ENCODE assay signal across 1 cellular context in genomic region chr18:47370052-47370451, GRCh38.
A peak's percentile ranks its signal among the peaks of the same experiment; 100 is the strongest.
TF ChIP-seq lines count a peak whose summit lies in the region.

No MANE protein-coding gene starts in this region.

TF ChIP-seq in HEK293, 187 proteins besides CTCF, POLR2A, EP300 and RAD21 (continued from another document):
- no peak for TF ChIP-seq ZNF639 (tag by site-specific recombination; IDR thresholded peaks at IDR 0.05)
- no peak for TF ChIP-seq ZNF211 (tag by site-specific recombination; IDR thresholded peaks at IDR 0.05; ENCODE audit: low read depth)
- TF ChIP-seq BCL11A (tag by site-specific recombination; IDR thresholded peaks at IDR 0.05; ENCODE audit: low read depth), result no peak
- no peak for TF ChIP-seq KLF10 (tag by site-specific recombination; IDR thresholded peaks at IDR 0.05)
- no peak for TF ChIP-seq PRDM10 (tag by site-specific recombination; IDR thresholded peaks at IDR 0.05)
- TF ChIP-seq REPIN1 (tag by site-specific recombination; IDR thresholded peaks at IDR 0.05; ENCODE audit: low read depth), result no peak
- TF ChIP-seq ZNF623 (tag by site-specific recombination; IDR thresholded peaks at IDR 0.05), result no peak
- TF ChIP-seq ZNF416 (tag by site-specific recombination; IDR thresholded peaks at IDR 0.05), result no peak
- peak; percentile 30; the same call in 1 of the 2 replicates for TF ChIP-seq SCRT2 (tag by site-specific recombination; IDR thresholded peaks at IDR 0.05)
